12 cellular contexts compared by ENCODE assay signal in genomic region chr5:132873119-132873929, GRCh38. TPM values are rescaled to one million over a fixed set of nuclear protein-coding genes. Genes with fewer than 3 reads are reported as not detected.
DNase-seq lines count a peak whose midpoint lies in the region; ATAC-seq, FAIRE-seq and TF ChIP-seq lines count a peak whose summit lies in the region.
"Had no signal": no experiment of that assay in that cellular context is flagged by ENCODE, and none has a peak within 500 bp of the region (broad histone marks: within the 10 kb centered on the region; RNA-seq: fewer than 3 reads in every experiment).

A gene with protein sequence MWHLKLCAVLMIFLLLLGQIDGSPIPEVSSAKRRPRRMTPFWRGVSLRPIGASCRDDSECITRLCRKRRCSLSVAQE (plus strand): TSS chr5:132873668. CDS start chr5:132873695, 27 bp downstream.

- no peak; the same call in 1 of the 2 replicates for TF ChIP-seq POLR2A in GM12891 (IDR thresholded peaks at IDR 0.05; ENCODE audit: low read depth, low read length)

- no peaks in the 10 kb centered on the region for H3K9me3 Mint-ChIP-seq in activated T-helper 17 cell treated with anti-CD3 and anti-CD28 coated beads, Interleukin-2, amount 50 U/mL, for 72 hours
- peaks cover 3% of the 10 kb centered on the region for H3K9me3 Mint-ChIP-seq in progenitor cell of endocrine pancreas (ENCODE audit: low read depth)

- peak within 1 kb of the TSS in 1 of 2 donors; percentile 24 for H3K4me3 ChIP-seq in kidney (ENCODE audit: low read length in 2 of 2)
- H3K4me3 ChIP-seq: GM12878 had no signal

- peaks cover 11 to 33% of the 10 kb centered on the region in 2 donors for H3K4me1 ChIP-seq in kidney (ENCODE audit: control insufficient read depth in 1 of 2, insufficient read depth in 1 of 2, low read depth in 1 of 2, low read length in 2 of 2)

- peak within 1 kb of the TSS; percentile 73 for H3K27ac Mint-ChIP-seq in activated T-helper 17 cell treated with anti-CD3 and anti-CD28 coated beads, Interleukin-2, amount 50 U/mL, for 72 hours
- peak within 1 kb of the TSS; percentile 73 for H3K27ac Mint-ChIP-seq in progenitor cell of endocrine pancreas

- ATAC-seq in activated T-helper 17 cell treated with anti-CD3 and anti-CD28 coated beads, Interleukin-2, amount 50 U/mL, for 72 hours (replicated peaks): no peak
- ATAC-seq in GM18511 (IDR thresholded peaks at IDR 0.05; ENCODE audit: unreplicated experiment) (no peak), HG02884 (IDR thresholded peaks at IDR 0.05; ENCODE audit: unreplicated experiment) (no peak)
- ATAC-seq: GM12878 had no signal

- FAIRE-seq in GM12891 (lab: Jason Lieb, UNC) (no peak), kidney (lab: Jason Lieb, UNC) (no peak)
- FAIRE-seq: GM12878 had no signal

- peaks cover 6% of the 10 kb centered on the region for H3K4me1 Mint-ChIP-seq in activated T-helper 17 cell treated with anti-CD3 and anti-CD28 coated beads, Interleukin-2, amount 50 U/mL, for 72 hours
- H3K4me1 Mint-ChIP-seq in progenitor cell of endocrine pancreas (ENCODE audit: low read depth): peaks cover 38% of the 10 kb centered on the region

- no peaks in the 10 kb centered on the region for H3K27me3 Mint-ChIP-seq in activated T-helper 17 cell treated with anti-CD3 and anti-CD28 coated beads, Interleukin-2, amount 50 U/mL, for 72 hours
- no peaks in the 10 kb centered on the region for H3K27me3 Mint-ChIP-seq in progenitor cell of endocrine pancreas

- H3K9ac ChIP-seq in kidney (ENCODE audit: low read length in 2 of 2): no peak within 1 kb of the TSS

- intact Hi-C loops in kidney (cut with DNase I): no loop called here

- DNase-seq in GM12891 (ENCODE audit: insufficient read length, low spot score) (no peak), kidney (no peak), progenitor cell of endocrine pancreas (ENCODE audit: low spot score, unreplicated experiment) (no peak), midbrain (lab: John Stamatoyannopoulos, UW) (no peak), globus pallidus (ENCODE audit: low spot score) (no peak)
- DNase-seq: activated T-cell treated with anti-CD3 and anti-CD28 coated beads, Interleukin-2, amount 50 U/mL, for 1 hour; DMS 273 treated with DMSO at 0.1 percent for 48 hours; NCI-H2227 treated with DMSO at 0.1 percent for 48 hours had no signal

- H3K4me3 Mint-ChIP-seq in activated T-helper 17 cell treated with anti-CD3 and anti-CD28 coated beads, Interleukin-2, amount 50 U/mL, for 72 hours: no peak within 1 kb of the TSS
- peak within 1 kb of the TSS; percentile 4 for H3K4me3 Mint-ChIP-seq in progenitor cell of endocrine pancreas (ENCODE audit: low read depth)

- H3K36me3 Mint-ChIP-seq in activated T-helper 17 cell treated with anti-CD3 and anti-CD28 coated beads, Interleukin-2, amount 50 U/mL, for 72 hours (ENCODE audit: low read depth): peaks cover 76% of the 10 kb centered on the region
- peaks cover 28% of the 10 kb centered on the region for H3K36me3 Mint-ChIP-seq in progenitor cell of endocrine pancreas (ENCODE audit: insufficient read depth)

- TF ChIP-seq CTCF in kidney (IDR thresholded peaks at IDR 0.05; ENCODE audit: borderline replicate concordance, extremely low read depth, insufficient read depth) (no peak), progenitor cell of endocrine pancreas (IDR thresholded peaks at IDR 0.05; ENCODE audit: unreplicated experiment) (no peak)

- H3K9me3 ChIP-seq in kidney (ENCODE audit: control insufficient read depth in 1 of 2, low read length in 2 of 2): no peaks in the 10 kb centered on the region

- H3K36me3 ChIP-seq in kidney (ENCODE audit: control insufficient read depth in 1 of 2, insufficient read depth in 2 of 2, low read length in 2 of 2): peaks cover 21 to 25% of the 10 kb centered on the region in 2 donors

- H3K27ac ChIP-seq in kidney (ENCODE audit: low read depth in 2 of 2, low read length in 2 of 2): peak within 1 kb of the TSS; percentile 75 to 86

TF ChIP-seq in GM12891, 5 proteins besides CTCF, POLR2A, EP300 and RAD21:
- no peak for TF ChIP-seq TAF1 (IDR thresholded peaks at IDR 0.05; ENCODE audit: low read depth, low read length)
- no peak for TF ChIP-seq PAX5 (IDR thresholded peaks at IDR 0.05; ENCODE audit: insufficient read depth, low read length, severe bottlenecking)
- no peak for TF ChIP-seq POU2F2 (IDR thresholded peaks at IDR 0.05; ENCODE audit: low read depth, low read length)
- TF ChIP-seq SPI1 (IDR thresholded peaks at IDR 0.05; ENCODE audit: low read depth, low read length): no peak
- TF ChIP-seq POLR2AphosphoS5 (IDR thresholded peaks at IDR 0.05; ENCODE audit: low read depth, low read length): peak; percentile 61

RNA-seq across cellular contexts. Expression of the gene that starts here (rescaled TPM):
- 0.53 TPM for polyA plus RNA-seq in GM12891 (2012; ENCODE audit: low read depth, missing spikeins)
- 1 to 10 TPM; 1.8 to 2.9 TPM for total RNA-seq in activated T-helper 17 cell treated with anti-CD3 and anti-CD28 coated beads, Interleukin-2, amount 50 U/mL, for 72 hours
- 1.5 TPM for total RNA-seq in kidney
- polyA plus RNA-seq in kidney (ENCODE audit: insufficient read depth, low read depth, low replicate concordance): 6.9 TPM
- 1.7 and 2.0 TPM in 2 replicates for total RNA-seq in progenitor cell of endocrine pancreas
